ENCODE assay signal across 13 cellular contexts in the genomic region with DNA sequence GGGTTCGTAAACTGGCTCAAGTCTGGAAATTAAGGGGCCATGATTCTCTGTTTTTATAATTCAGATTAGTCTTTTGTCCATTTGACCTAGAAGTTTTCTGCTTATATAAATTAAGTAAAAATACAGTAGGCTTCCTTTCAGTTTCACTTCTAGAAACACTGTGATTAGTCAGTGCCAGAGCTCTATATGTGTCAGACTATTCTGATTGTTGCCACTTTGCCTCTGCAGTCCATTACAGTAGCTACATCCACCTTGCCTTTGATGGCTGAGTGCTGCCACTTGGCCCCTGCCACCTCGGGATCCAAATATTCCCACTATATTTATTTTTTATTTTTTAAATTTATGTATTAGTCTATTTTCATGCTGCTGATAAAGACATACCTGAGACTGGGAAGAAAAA. TPM values are rescaled to one million over a fixed set of nuclear protein-coding genes. Genes with fewer than 3 reads are reported as not detected.
DNase-seq lines count a peak whose midpoint lies in the region; ATAC-seq, FAIRE-seq and TF ChIP-seq lines count a peak whose summit lies in the region.
"Had no signal": no experiment of that assay in that cellular context is flagged by ENCODE, and none has a peak within 500 bp of the region (broad histone marks: within the 10 kb centered on the region; RNA-seq: fewer than 3 reads in every experiment).

No MANE protein-coding gene starts in this region.

- H3K27ac Mint-ChIP-seq in CD8-positive, alpha-beta memory T cell = no peak overlapping the region
- no peak overlapping the region for H3K27ac Mint-ChIP-seq in activated T-cell treated with anti-CD3 and anti-CD28 coated beads, Interleukin-2, amount 50 U/mL, for 24 hours
- H3K27ac Mint-ChIP-seq: activated T-helper 1 cell treated with anti-CD3 and anti-CD28 coated beads, Interleukin-12 subunit alpha, Interleukin-12 subunit beta, Interleukin-2, Interleukin-4 antibody, amounts not matched to agents 30 ng/mL and 10 ng/mL and 1 ng/mL, durations not matched to agents 14 hours and 24 hours and 36 hours; CD8-positive, alpha-beta T cell had no signal

- ATAC-seq in GM19438 (IDR thresholded peaks at IDR 0.05; ENCODE audit: low read depth, unreplicated experiment) (peak; percentile 75), HG03097 (IDR thresholded peaks at IDR 0.05; ENCODE audit: low FRiP score, unreplicated experiment) (peak; percentile 96)
- ATAC-seq: CD8-positive, alpha-beta T cell; Panc1; psoas muscle had no signal

- no peaks in the 10 kb centered on the region for H3K4me1 ChIP-seq in CD8-positive, alpha-beta memory T cell (ENCODE audit: insufficient read depth, low read length)
- H3K4me1 ChIP-seq: psoas muscle, suprapubic skin had no signal

- TF ChIP-seq CTCF in D721Med (IDR thresholded peaks at IDR 0.05; ENCODE audit: insufficient read depth, missing control alignments) = no peak

- peak overlapping the region in 1 of 7 donors; percentile 16 for H3K4me3 Mint-ChIP-seq in CD8-positive, alpha-beta memory T cell
- no peak overlapping the region for H3K4me3 Mint-ChIP-seq in activated T-cell treated with anti-CD3 and anti-CD28 coated beads, Interleukin-2, amount 50 U/mL, for 24 hours
- H3K4me3 Mint-ChIP-seq: activated T-helper 1 cell treated with anti-CD3 and anti-CD28 coated beads, Interleukin-12 subunit alpha, Interleukin-12 subunit beta, Interleukin-2, Interleukin-4 antibody, amounts not matched to agents 30 ng/mL and 10 ng/mL and 1 ng/mL, durations not matched to agents 14 hours and 24 hours and 36 hours; CD8-positive, alpha-beta T cell had no signal

- H3K36me3 Mint-ChIP-seq in CD8-positive, alpha-beta memory T cell = peaks cover 0 to 16% (median 10%) of the 10 kb centered on the region in 3 donors
- peaks cover 4% of the 10 kb centered on the region for H3K36me3 Mint-ChIP-seq in activated T-cell treated with anti-CD3 and anti-CD28 coated beads, Interleukin-2, amount 50 U/mL, for 24 hours (ENCODE audit: low read depth)
- H3K36me3 Mint-ChIP-seq: CD8-positive, alpha-beta T cell had no signal

- peak; percentile 6 for DNase-seq in EL
- peak; percentile 3 for DNase-seq in astrocyte of the hippocampus (ENCODE audit: low read depth, low spot score)
- DNase-seq in CD8-positive, alpha-beta memory T cell = no peak
- DNase-seq in NCI-H774 (lab: John Stamatoyannopoulos, UW) = no peak
- no peak for DNase-seq in D721Med (ENCODE audit: insufficient read length, low spot score)
- no peak for DNase-seq in activated T-cell treated with anti-CD3 and anti-CD28 coated beads, Interleukin-2, amount 50 U/mL, for 24 hours
- DNase-seq: CD8-positive, alpha-beta T cell; psoas muscle had no signal

- no peaks in the 10 kb centered on the region for H3K36me3 ChIP-seq in CD8-positive, alpha-beta memory T cell (ENCODE audit: insufficient read depth, low read length)
- H3K36me3 ChIP-seq: suprapubic skin had no signal

- H3K9me3 Mint-ChIP-seq in CD8-positive, alpha-beta memory T cell = peaks cover 0 to 4% (median 3%) of the 10 kb centered on the region in 5 donors
- peaks cover 7% of the 10 kb centered on the region for H3K9me3 Mint-ChIP-seq in activated T-cell treated with anti-CD3 and anti-CD28 coated beads, Interleukin-2, amount 50 U/mL, for 24 hours

- no peaks in the 10 kb centered on the region for H3K27me3 Mint-ChIP-seq in CD8-positive, alpha-beta memory T cell
- no peaks in the 10 kb centered on the region for H3K27me3 Mint-ChIP-seq in activated T-cell treated with anti-CD3 and anti-CD28 coated beads, Interleukin-2, amount 50 U/mL, for 24 hours

- CTCF ChIA-PET in CD8-positive, alpha-beta memory T cell (lab: Charles Lee) = no interaction called here

- no peaks in the 10 kb centered on the region for H3K27me3 ChIP-seq in CD8-positive, alpha-beta memory T cell (ENCODE audit: insufficient read depth, low read length, poor library complexity, severe bottlenecking)
- H3K27me3 ChIP-seq: suprapubic skin had no signal

- peaks cover 6 to 20% (median 16%) of the 10 kb centered on the region in 3 donors for H3K4me1 Mint-ChIP-seq in CD8-positive, alpha-beta memory T cell
- peaks cover 10% of the 10 kb centered on the region for H3K4me1 Mint-ChIP-seq in activated T-cell treated with anti-CD3 and anti-CD28 coated beads, Interleukin-2, amount 50 U/mL, for 24 hours (ENCODE audit: low read depth)

- POLR2A ChIA-PET in CD8-positive, alpha-beta memory T cell (lab: Charles Lee) = no interaction called here

- H3K4me3 ChIP-seq in CD8-positive, alpha-beta memory T cell (ENCODE audit: low read length) = no peak overlapping the region
- H3K4me3 ChIP-seq: psoas muscle, suprapubic skin had no signal

- no peaks in the 10 kb centered on the region for H3K9me3 ChIP-seq in CD8-positive, alpha-beta memory T cell (ENCODE audit: low read length)
- H3K9me3 ChIP-seq: psoas muscle, suprapubic skin had no signal

- FAIRE-seq in D721Med (lab: Jason Lieb, UNC) = no peak

- H3K27ac ChIP-seq in CD8-positive, alpha-beta memory T cell (ENCODE audit: low read depth, low read length) = no peak overlapping the region
- H3K27ac ChIP-seq: psoas muscle, suprapubic skin had no signal

RNA-seq across cellular contexts. Expression of gene ZC2HC1B, which starts 7.9 kb away (rescaled TPM):
- not detected for total RNA-seq in CD8-positive, alpha-beta memory T cell
- polyA plus RNA-seq in CD8-positive, alpha-beta memory T cell = not detected
- total RNA-seq: activated T-helper 1 cell treated with anti-CD3 and anti-CD28 coated beads, Interleukin-12 subunit alpha, Interleukin-12 subunit beta, Interleukin-2, Interleukin-4 antibody, amounts not matched to agents 30 ng/mL and 10 ng/mL and 1 ng/mL, durations not matched to agents 14 hours and 24 hours and 36 hours; CD8-positive, alpha-beta T cell; suprapubic skin had no signal
- polyA plus RNA-seq: psoas muscle had no signal

RNA-seq across cellular contexts. Expression of gene LTV1, which starts 29.1 kb away (rescaled TPM):
- total RNA-seq in CD8-positive, alpha-beta memory T cell = 10 to 100 TPM; 61.6 to 64.2 TPM
- 24.9 TPM for polyA plus RNA-seq in CD8-positive, alpha-beta memory T cell

Comparison
In these comparisons a context has a peak if more than half of its experiments do, and no peak if none do; other contexts are left out.
1. DNase-seq: peak in EL (single experiment) and astrocyte of the hippocampus (single experiment); none in CD8-positive, alpha-beta memory T cell (0 of 5), NCI-H774 (single experiment), D721Med (single experiment) and activated T-cell treated with anti-CD3 and anti-CD28 coated beads, Interleukin-2, amount 50 U/mL, for 24 hours (single experiment).